Comparison of ENCODE assay signal across 1 cellular context in the genomic region with DNA sequence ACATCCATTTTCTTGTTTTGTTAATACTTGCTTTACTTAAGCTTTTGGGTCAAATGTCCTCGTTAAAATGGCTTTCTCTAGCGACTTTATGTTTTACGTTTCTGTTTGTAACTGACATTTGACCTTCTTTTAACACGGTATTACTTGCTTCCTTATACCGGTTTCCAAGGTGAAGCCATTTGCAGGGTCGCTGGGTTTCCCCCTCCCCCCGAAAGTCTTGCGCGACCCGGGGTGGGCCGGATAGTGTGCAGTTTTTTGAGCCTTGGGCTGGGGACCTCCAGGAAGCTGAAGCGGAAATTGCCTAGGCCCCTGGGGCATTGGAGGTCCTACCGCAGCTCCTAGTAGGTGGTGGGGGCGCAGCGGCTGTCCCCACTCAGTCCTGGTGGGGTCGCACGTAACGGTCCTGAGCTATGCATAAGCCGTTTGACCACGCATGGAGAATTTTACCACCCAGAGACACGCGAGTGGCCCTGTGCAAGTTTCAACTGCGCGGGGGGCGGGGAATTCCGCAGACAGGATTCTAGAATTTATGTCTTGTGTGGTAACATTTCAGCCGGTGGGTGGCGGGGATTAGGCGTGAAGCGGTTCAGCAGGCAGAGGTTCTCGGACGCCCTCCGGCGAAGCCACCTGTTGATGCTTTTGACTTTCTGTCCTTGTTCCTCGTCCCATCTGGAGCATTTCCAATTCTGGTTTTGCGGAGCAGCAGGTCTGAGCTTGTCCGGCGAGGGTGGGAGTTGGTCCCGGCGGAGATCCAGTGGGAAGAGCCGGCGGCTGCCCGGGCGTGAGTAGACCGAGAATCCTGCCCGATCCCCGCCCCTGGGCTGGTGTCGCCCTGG.
TF ChIP-seq lines count a peak whose summit lies in the region.

No MANE protein-coding gene starts in this region.

TF ChIP-seq in GM23338, 12 proteins besides CTCF, POLR2A, EP300 and RAD21 (continued from another document):
- TF ChIP-seq, protein P1, sequence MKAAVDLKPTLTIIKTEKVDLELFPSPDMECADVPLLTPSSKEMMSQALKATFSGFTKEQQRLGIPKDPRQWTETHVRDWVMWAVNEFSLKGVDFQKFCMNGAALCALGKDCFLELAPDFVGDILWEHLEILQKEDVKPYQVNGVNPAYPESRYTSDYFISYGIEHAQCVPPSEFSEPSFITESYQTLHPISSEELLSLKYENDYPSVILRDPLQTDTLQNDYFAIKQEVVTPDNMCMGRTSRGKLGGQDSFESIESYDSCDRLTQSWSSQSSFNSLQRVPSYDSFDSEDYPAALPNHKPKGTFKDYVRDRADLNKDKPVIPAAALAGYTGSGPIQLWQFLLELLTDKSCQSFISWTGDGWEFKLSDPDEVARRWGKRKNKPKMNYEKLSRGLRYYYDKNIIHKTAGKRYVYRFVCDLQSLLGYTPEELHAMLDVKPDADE (IDR thresholded peaks at IDR 0.05) = no peak; the same call in 1 of the 2 replicates
- TF ChIP-seq ZNF114 (CRISPR knock-in tag; IDR thresholded peaks at IDR 0.05) = no peak
